8 cellular contexts compared by ENCODE assay signal in the genomic region with DNA sequence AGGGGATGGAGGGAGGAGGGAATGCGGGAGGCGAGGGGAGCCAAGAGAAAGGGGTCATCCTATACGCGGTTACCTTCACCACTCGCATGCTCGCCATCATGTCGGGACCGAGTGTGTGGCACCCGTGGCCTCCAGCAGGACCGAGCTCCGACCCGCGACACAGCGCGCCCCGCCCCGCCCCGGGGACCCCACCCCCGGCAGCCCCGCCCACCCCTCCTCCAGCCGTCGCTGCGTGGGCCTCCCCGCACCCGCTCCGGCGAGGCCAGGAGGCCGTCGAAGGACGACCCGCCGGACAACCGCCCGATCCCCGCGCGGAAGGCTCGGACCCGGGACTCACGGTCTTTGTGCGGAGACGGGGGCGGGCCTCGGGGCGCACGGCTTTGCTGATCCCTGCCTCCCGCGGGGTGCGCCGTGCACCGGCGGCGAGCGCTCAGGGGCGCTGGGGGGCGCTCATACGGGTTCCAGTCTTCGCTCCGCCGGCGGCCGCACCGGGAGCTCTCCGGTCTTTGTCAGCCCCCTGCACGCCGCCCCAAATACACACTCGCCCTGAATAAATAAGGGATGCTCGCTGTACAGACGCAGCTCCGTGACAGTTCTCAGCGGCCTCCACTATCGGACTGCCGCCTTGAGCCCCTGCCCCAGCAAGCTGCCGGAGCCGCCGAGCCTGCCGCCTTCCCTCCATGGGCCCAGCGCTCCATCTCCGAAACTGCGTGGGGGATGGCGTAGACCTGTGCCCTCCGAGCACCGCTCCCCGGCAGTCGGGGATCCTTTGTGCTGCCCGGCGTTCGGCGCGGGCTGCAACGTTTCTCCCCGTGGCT. TPM values are rescaled to one million over a fixed set of nuclear protein-coding genes. Genes with fewer than 3 reads are reported as not detected.
DNase-seq lines count a peak whose midpoint lies in the region; ATAC-seq and TF ChIP-seq lines count a peak whose summit lies in the region.

A gene (minus strand): TSS at position 161 of the 818 bp plus-strand sequence. CDS start 61 bp downstream, at position 100.

- no TSS peak for BruUV-seq in A673 (replicated peaks; lab: Mats Ljungman, UMichigan)

- peak within 1 kb of the TSS; percentile 68 for H3K4me3 ChIP-seq in A673 (ENCODE audit: low read depth, low read length, poor library complexity, severe bottlenecking)

- TF ChIP-seq CTCF in A673 (conservative IDR thresholded peaks at IDR 0.05; ENCODE audit: low read depth, low read length), result peak; percentile 98

- in situ Hi-C loops in endometrial microvascular endothelial cells (cut with HindIII; ENCODE audit: inconsistent ontology term, low pct_unique_long_range_greater_than_20kb, low sequenced_read_pairs), result no loop called here

- ATAC-seq in GM18520 (IDR thresholded peaks at IDR 0.05; ENCODE audit: unreplicated experiment), result peak; percentile 29
- peak; percentile 72 for ATAC-seq in HG03045 (IDR thresholded peaks at IDR 0.05; ENCODE audit: unreplicated experiment)

- intact Hi-C loops in A673 (cut with micrococcal nuclease; ENCODE audit: unreplicated experiment), result loop anchor here (1.0 to 10.0 kb wide), 3 partner anchors 74 to 947 kb away; no protein-coding TSS in a partner anchor

- H3K9me3 ChIP-seq in A673 (ENCODE audit: low read depth, low read length, poor library complexity, severe bottlenecking), result no peaks in the 10 kb centered on the region

- peak; percentile 68 for DNase-seq in A673 (ENCODE audit: low spot score)
- peak; percentile 43 for DNase-seq in NCI-H510A treated with DMSO at 0.1 percent for 48 hours (lab: John Stamatoyannopoulos, UW)
- peak; percentile 9 for DNase-seq in activated CD8-positive, alpha-beta memory T cell treated with anti-CD3 and anti-CD28 coated beads, Interleukin-2, amount 50 U/mL, for 1 hour (ENCODE audit: extremely low read depth)
- DNase-seq in midbrain (lab: John Stamatoyannopoulos, UW), result peak; percentile 61
- DNase-seq in stimulated activated CD8-positive, alpha-beta memory T cell treated with anti-CD3 and anti-CD28 coated beads, Interleukin-2, amount 100 ng/mL, for 48 hours (ENCODE audit: low read depth in 2 of 2), result peak; percentile 80 to 87

- no peaks in the 10 kb centered on the region for H3K4me1 ChIP-seq in A673 (ENCODE audit: insufficient read depth, low read length, poor library complexity, severe bottlenecking)

- peak within 1 kb of the TSS; percentile 68 for H3K27ac ChIP-seq in A673 (ENCODE audit: low read depth, low read length, poor library complexity, severe bottlenecking)

- POLR2A ChIA-PET in A673 (lab: Charles Lee; ENCODE audit: low non-redundant PET), result interaction anchor here (1.0 kb wide), 2 partner anchors 73 to 80 kb away, joined by 5 to 11 read pairs; no protein-coding TSS in a partner anchor

- H3K27me3 ChIP-seq in A673 (replicated peaks; ENCODE audit: insufficient read depth, low read depth, low read length, poor library complexity), result no peaks in the 10 kb centered on the region

- CTCF ChIA-PET in A673 (lab: Charles Lee), result interaction anchor here (0.6 to 2.3 kb wide), 5 partner anchors 11 to 233 kb away, joined by 4 to 50 read pairs (median 5); no protein-coding TSS in a partner anchor

- H3K36me3 ChIP-seq in A673 (ENCODE audit: insufficient read depth, low read length, poor library complexity, severe bottlenecking), result no peaks in the 10 kb centered on the region

RNA-seq across cellular contexts. Expression of the gene that starts here (rescaled TPM):
- total RNA-seq in A673 (2021) (30.4 and 38.8 TPM in 2 replicates), endometrial microvascular endothelial cells (ENCODE audit: inconsistent ontology term) (58.0 TPM)

Comparison
In these comparisons a context has a peak if more than half of its experiments do, and no peak if none do; other contexts are left out.
1. Peak in every context shown above with its lines: DNase-seq, ATAC-seq, H3K4me3 ChIP-seq and H3K27ac ChIP-seq.
2. DNase-seq: peak in every context shown above with its lines; median percentile 84 in stimulated activated CD8-positive, alpha-beta memory T cell treated with anti-CD3 and anti-CD28 coated beads, Interleukin-2, amount 100 ng/mL, for 48 hours; 68 in A673; 61 in midbrain; 43 in NCI-H510A treated with DMSO at 0.1 percent for 48 hours; 9 in activated CD8-positive, alpha-beta memory T cell treated with anti-CD3 and anti-CD28 coated beads, Interleukin-2, amount 50 U/mL, for 1 hour.